In the genomic region with DNA sequence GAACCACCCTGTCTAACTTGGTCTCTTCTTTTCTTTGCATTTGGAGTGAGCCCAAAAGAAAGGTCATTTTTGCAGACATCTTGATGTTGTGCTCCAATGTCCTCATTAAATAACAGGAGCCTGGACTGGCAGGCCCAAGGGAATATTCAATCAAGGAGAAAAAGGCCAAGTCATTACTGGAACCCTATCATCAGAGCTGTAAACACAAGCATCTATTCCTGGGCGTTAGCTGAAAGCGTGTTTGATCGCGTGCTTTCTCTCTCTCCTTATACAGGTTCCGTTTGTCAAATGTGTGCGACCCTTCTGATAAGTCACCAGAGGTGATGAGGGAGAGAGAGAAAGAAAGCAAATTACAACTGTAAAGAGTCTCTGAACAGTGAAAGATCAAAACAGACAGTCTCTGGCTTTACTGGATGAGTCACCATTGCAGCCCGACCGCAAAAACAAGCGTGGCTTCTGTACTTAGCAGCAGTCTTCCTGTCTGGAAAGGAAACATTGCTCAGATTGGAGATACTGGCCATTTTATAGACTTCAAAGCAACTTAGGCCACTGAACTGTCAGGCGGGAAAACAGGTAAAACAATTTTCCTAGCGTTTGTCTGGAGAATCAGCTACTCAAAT, we compare ENCODE assay signal across 8 cellular contexts. TPM values are rescaled to one million over a fixed set of nuclear protein-coding genes. Genes with fewer than 3 reads are reported as not detected.
A peak's percentile ranks its signal among the peaks of the same experiment; 100 is the strongest.
DNase-seq lines count a peak whose midpoint lies in the region; ATAC-seq, FAIRE-seq and TF ChIP-seq lines count a peak whose summit lies in the region.

No MANE protein-coding gene starts in this region.

- peak overlapping the region; percentile 13 to 73 for H3K27ac ChIP-seq in breast epithelium

- H3K36me3 ChIP-seq in breast epithelium = no peaks in the 10 kb centered on the region

- TF ChIP-seq POLR2A in breast epithelium (IDR thresholded peaks at IDR 0.05) = no peak

- peak overlapping the region; percentile 45 to 60 for H3K4me3 Mint-ChIP-seq in stimulated activated naive B cell treated with anti-CD40 and anti-IgM and Interleukin-4, amounts not matched to agents 10 μg/mL and 1 μg/mL and 100 μg/mL, for 72 hours

- TF ChIP-seq CTCF in breast epithelium (IDR thresholded peaks at IDR 0.05) = no peak

- H3K4me1 Mint-ChIP-seq in stimulated activated naive B cell treated with anti-CD40 and anti-IgM and Interleukin-4, amounts not matched to agents 10 μg/mL and 1 μg/mL and 100 μg/mL, for 72 hours = peaks cover 7 to 12% of the 10 kb centered on the region in 2 donors

- FAIRE-seq in GM19239 (lab: Jason Lieb, UNC) = no peak

- H3K27me3 Mint-ChIP-seq in stimulated activated naive B cell treated with anti-CD40 and anti-IgM and Interleukin-4, amounts not matched to agents 10 μg/mL and 1 μg/mL and 100 μg/mL, for 72 hours = peaks cover 4 to 17% of the 10 kb centered on the region in 2 donors

- ATAC-seq in HG03457 (IDR thresholded peaks at IDR 0.05; ENCODE audit: unreplicated experiment) = peak; percentile 90
- ATAC-seq in stimulated activated naive B cell treated with anti-CD40 and anti-IgM and Interleukin-4, amounts not matched to agents 10 μg/mL and 1 μg/mL and 100 μg/mL, for 72 hours (replicated peaks) = peak; percentile 90 to 95

- no peak overlapping the region for H3K4me3 ChIP-seq in breast epithelium

- H3K9me3 Mint-ChIP-seq in stimulated activated naive B cell treated with anti-CD40 and anti-IgM and Interleukin-4, amounts not matched to agents 10 μg/mL and 1 μg/mL and 100 μg/mL, for 72 hours = peaks cover 4% of the 10 kb centered on the region in 2 donors

- no peaks in the 10 kb centered on the region for H3K27me3 ChIP-seq in breast epithelium

- intact Hi-C loops in breast epithelium (cut with DNase I; ENCODE audit: low total_unique reads) = no loop called here

- DNase-seq in GM19239 (ENCODE audit: insufficient read length, low spot score) (peak; percentile 4), UCSD-AML1 (lab: John Stamatoyannopoulos, UW; ENCODE audit: unreplicated experiment) (peak; percentile 37), breast epithelium (ENCODE audit: low spot score in 2 of 2) (peak in 1 of 2 donors; percentile 42), mucosa of gallbladder (ENCODE audit: low spot score) (peak; percentile 48), NCI-H1694 treated with DMSO at 0.1 percent for 48 hours (lab: John Stamatoyannopoulos, UW) (no peak), HuH-7.5 (ENCODE audit: low spot score) (no peak)
- DNase-seq in stimulated activated naive B cell treated with anti-CD40 and anti-IgM and Interleukin-4, amounts not matched to agents 10 μg/mL and 1 μg/mL and 100 μg/mL, for 72 hours = peak; percentile 20

- peaks cover 0 to 5% of the 10 kb centered on the region in 2 donors for H3K4me1 ChIP-seq in breast epithelium

- peaks cover 2 to 3% of the 10 kb centered on the region in 2 donors for H3K36me3 Mint-ChIP-seq in stimulated activated naive B cell treated with anti-CD40 and anti-IgM and Interleukin-4, amounts not matched to agents 10 μg/mL and 1 μg/mL and 100 μg/mL, for 72 hours

- H3K27ac Mint-ChIP-seq in stimulated activated naive B cell treated with anti-CD40 and anti-IgM and Interleukin-4, amounts not matched to agents 10 μg/mL and 1 μg/mL and 100 μg/mL, for 72 hours = peak overlapping the region; percentile 11

- H3K9me3 ChIP-seq in breast epithelium = no peaks in the 10 kb centered on the region

RNA-seq across cellular contexts. Expression of a gene that starts 39.5 kb away (rescaled TPM):
- 10 to 100 TPM; 29.2 to 65.9 (median 31.9) TPM for total RNA-seq in breast epithelium
- 3.9 TPM for total RNA-seq in mucosa of gallbladder

Comparison
In these comparisons a context has a peak if more than half of its experiments do, and no peak if none do; other contexts are left out.
1. DNase-seq: peak in GM19239 (single experiment), UCSD-AML1 (single experiment), mucosa of gallbladder (single experiment) and stimulated activated naive B cell treated with anti-CD40 and anti-IgM and Interleukin-4, amounts not matched to agents 10 μg/mL and 1 μg/mL and 100 μg/mL, for 72 hours (single experiment); none in NCI-H1694 treated with DMSO at 0.1 percent for 48 hours (single experiment) and HuH-7.5 (single experiment).